ENCODE assay signal across 7 cellular contexts in the genomic region with DNA sequence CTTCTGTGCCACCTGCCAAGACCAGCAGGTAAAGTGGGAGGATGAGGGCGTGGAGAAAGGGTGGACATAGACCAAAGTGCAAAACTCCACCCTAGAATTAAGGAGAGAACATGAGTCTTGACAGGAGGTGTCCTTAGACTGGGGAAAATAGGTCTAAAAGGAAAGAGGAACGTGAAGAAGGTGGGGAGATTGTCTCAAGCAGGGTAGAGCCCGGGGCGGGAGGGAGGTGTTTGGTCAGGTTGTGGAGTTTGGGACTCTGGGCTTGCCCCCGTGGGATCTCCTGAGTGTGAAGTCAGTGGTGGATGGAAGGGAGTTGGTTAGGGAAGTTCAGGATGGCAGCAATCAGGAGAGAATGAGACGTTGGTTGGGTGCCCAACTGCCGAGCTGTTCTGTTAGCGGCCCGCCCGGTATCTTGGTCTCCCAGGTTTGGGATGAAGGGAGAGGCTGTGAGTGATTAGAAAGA. TPM values are rescaled to one million over a fixed set of nuclear protein-coding genes. Genes with fewer than 3 reads are reported as not detected.
DNase-seq lines count a peak whose midpoint lies in the region; TF ChIP-seq lines count a peak whose summit lies in the region.
"Had no signal": no experiment of that assay in that cellular context is flagged by ENCODE, and none has a peak within 500 bp of the region (broad histone marks: within the 10 kb centered on the region; RNA-seq: fewer than 3 reads in every experiment).

No MANE protein-coding gene starts in this region.

- no peaks in the 10 kb centered on the region for H3K27me3 ChIP-seq in adrenal gland
- H3K27me3 ChIP-seq in muscle layer of duodenum (ENCODE audit: low read depth, low read length): no peaks in the 10 kb centered on the region

- no peak for TF ChIP-seq CTCF in adrenal gland (IDR thresholded peaks at IDR 0.05)

- H3K27ac ChIP-seq in adrenal gland (peak overlapping the region in 4 of 5 donors; percentile 54 to 78 (median 60)), muscle layer of duodenum (ENCODE audit: low read length) (peak overlapping the region; percentile 91)

- H3K36me3 ChIP-seq in adrenal gland (replicated peaks in 1 of 2): no peaks in the 10 kb centered on the region
- H3K36me3 ChIP-seq in muscle layer of duodenum (ENCODE audit: control insufficient read depth in 1 of 2, insufficient read depth in 2 of 2, low read length in 2 of 2): peaks cover 0 to 4% of the 10 kb centered on the region in 2 donors

- no peak for TF ChIP-seq POLR2A in adrenal gland (IDR thresholded peaks at IDR 0.05)

- intact Hi-C loops in adrenal gland (cut with DNase I): loop anchor here in 1 of 2 donors (5.0 kb wide), 1 partner anchor 109 kb away; no protein-coding TSS in a partner anchor

- DNase-seq in adrenal gland (no peak), ureter (ENCODE audit: low spot score) (no peak), D341Med (ENCODE audit: low spot score) (no peak), KBM-7 (no peak)

- WGBS in adrenal gland, 4 donors: 14 to 17% (median 15%) methylated on average over 10 of the region's 10 CpGs

- H3K4me1 ChIP-seq in adrenal gland (replicated peaks in 1 of 2) (peaks cover 27 to 51% of the 10 kb centered on the region in 2 donors), muscle layer of duodenum (ENCODE audit: control insufficient read depth in 1 of 2, insufficient read depth in 2 of 2, low read length in 2 of 2) (peaks cover 14 to 16% of the 10 kb centered on the region in 2 donors)

- in situ Hi-C loops in KBM-7 (cut with MboI; ENCODE audit: low pct_unique_long_range_greater_than_20kb, low sequenced_read_pairs): no loop called here

- peak overlapping the region; percentile 68; the same call in 1 of the 2 replicates for H3K4me3 ChIP-seq in GM08714 (ENCODE audit: low read length)
- peak overlapping the region in 2 of 4 donors; percentile 86 to 89 for H3K4me3 ChIP-seq in adrenal gland
- H3K4me3 ChIP-seq in muscle layer of duodenum (ENCODE audit: low read depth in 1 of 2, low read length in 2 of 2): peak overlapping the region; percentile 65 to 74

- H3K9me3 ChIP-seq in adrenal gland (replicated peaks in 1 of 3) (no peaks in the 10 kb centered on the region), muscle layer of duodenum (ENCODE audit: control insufficient read depth in 1 of 2, low read length in 2 of 2) (no peaks in the 10 kb centered on the region)

RNA-seq across cellular contexts. Expression of gene DGKA, which starts 0.4 kb away (rescaled TPM):
- total RNA-seq in adrenal gland (100 to 1,000 TPM in 1 of 8 donors, 10 to 100 TPM in 7; 16.0 to 116 (median 31.7) TPM), ureter (155 TPM)
- 10 to 100 TPM; 21.1 to 99.8 (median 66.2) TPM for polyA plus RNA-seq in adrenal gland

RNA-seq across cellular contexts. Expression of gene PYM1, which starts 3.7 kb away (rescaled TPM):
- total RNA-seq in adrenal gland (10 to 100 TPM; 32.1 to 49.5 (median 37.7) TPM), ureter (40.9 TPM)
- 10 to 100 TPM; 48.3 to 59.1 (median 49.0) TPM for polyA plus RNA-seq in adrenal gland

RNA-seq across cellular contexts. Expression of gene PMEL, which starts 34.5 kb away (rescaled TPM):
- total RNA-seq in adrenal gland (1 to 10 TPM in 5 of 8 donors, under 1 TPM in 2, not detected in 1; 0.35 to 3.8 (median 1.3) TPM), ureter (5.8 TPM)
- 1 to 10 TPM in 2 of 3 donors, under 1 TPM in 1; 0.77 to 1.5 (median 1.0) TPM for polyA plus RNA-seq in adrenal gland
- total RNA-seq: T-helper 1 cell treated with Interleukin-12 subunit alpha and Interleukin-12 subunit beta and Interleukin-4 antibody, amounts not matched to agents 30 ng/mL and 1 ng/mL, for 36 hours had no signal

RNA-seq across cellular contexts. Expression of gene CDK2, which starts 35.3 kb away (rescaled TPM):
- total RNA-seq in adrenal gland (10 to 100 TPM in 7 of 8 donors, 1 to 10 TPM in 1; 6.3 to 22.8 (median 18.4) TPM), ureter (23.2 TPM)
- polyA plus RNA-seq in adrenal gland: 10 to 100 TPM in 1 of 3 donors, 1 to 10 TPM in 2; 6.0 to 16.5 (median 9.2) TPM

RNA-seq across cellular contexts. Expression of gene RAB5B, which starts 42.5 kb away (rescaled TPM):
- total RNA-seq in adrenal gland: 100 to 1,000 TPM in 5 of 8 donors, 10 to 100 TPM in 3; 77.6 to 134 (median 112) TPM
- 100 to 1,000 TPM in 1 of 3 donors, 10 to 100 TPM in 2; 34.4 to 137 (median 43.6) TPM for polyA plus RNA-seq in adrenal gland
- total RNA-seq in ureter: 139 TPM
